1 cellular context compared by ENCODE assay signal in the genomic region with DNA sequence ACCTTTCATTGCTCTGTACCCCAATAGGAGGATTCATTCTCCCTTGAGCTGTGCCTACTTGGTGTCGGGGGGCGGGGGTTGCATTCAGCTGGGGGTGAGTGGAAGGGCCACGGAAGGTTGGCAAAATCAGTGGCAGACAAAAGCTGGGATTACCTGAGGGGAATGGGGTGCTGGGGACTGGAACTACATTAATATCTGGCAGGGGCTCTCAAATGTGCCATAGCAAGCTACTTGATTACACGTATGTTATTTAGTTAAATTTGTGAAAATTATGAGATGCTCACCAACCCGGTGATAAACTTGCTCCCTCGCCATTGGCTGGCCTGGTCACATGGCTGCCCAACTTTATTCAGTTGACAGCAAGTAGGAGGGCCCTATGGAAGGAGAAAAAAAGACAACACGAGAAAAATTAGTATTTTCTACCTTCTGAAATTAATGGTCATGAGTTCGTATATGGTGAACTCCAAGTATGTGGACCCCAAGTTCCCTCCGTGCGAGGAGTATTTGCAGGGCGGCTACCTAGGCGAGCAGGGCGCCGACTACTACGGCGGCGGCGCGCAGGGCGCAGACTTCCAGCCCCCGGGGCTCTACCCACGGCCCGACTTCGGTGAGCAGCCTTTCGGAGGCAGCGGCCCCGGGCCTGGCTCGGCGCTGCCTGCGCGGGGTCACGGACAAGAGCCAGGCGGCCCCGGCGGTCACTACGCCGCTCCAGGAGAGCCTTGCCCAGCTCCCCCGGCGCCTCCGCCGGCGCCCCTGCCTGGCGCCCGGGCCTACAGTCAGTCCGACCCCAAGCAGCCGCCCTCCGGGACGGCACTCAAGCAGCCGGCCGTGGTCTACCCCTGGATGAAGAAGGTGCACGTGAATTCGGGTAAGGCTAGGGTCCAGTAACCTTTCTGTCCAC.
TF ChIP-seq lines count a peak whose summit lies in the region.

A gene (plus strand): TSS at position 352 of the 901 bp plus-strand sequence. CDS start 84 bp downstream, at position 436.

TF ChIP-seq in HepG2, 621 proteins besides CTCF, POLR2A, EP300 and RAD21:
- TF ChIP-seq ZNF747 (CRISPR knock-in tag; IDR thresholded peaks at IDR 0.05; ENCODE audit: borderline replicate concordance), result no peak
- TF ChIP-seq HNRNPLL (IDR thresholded peaks at IDR 0.05; ENCODE audit: low read depth, low read length, poor library complexity, severe bottlenecking), result peak; percentile 27
- TF ChIP-seq ZNF331 (CRISPR knock-in tag; IDR thresholded peaks at IDR 0.05), result no peak
- TF ChIP-seq EZH2 (conservative IDR thresholded peaks at IDR 0.05; ENCODE audit: low read depth, low read length), result peak; percentile 91
